1 cellular context compared by ENCODE assay signal in the genomic region with DNA sequence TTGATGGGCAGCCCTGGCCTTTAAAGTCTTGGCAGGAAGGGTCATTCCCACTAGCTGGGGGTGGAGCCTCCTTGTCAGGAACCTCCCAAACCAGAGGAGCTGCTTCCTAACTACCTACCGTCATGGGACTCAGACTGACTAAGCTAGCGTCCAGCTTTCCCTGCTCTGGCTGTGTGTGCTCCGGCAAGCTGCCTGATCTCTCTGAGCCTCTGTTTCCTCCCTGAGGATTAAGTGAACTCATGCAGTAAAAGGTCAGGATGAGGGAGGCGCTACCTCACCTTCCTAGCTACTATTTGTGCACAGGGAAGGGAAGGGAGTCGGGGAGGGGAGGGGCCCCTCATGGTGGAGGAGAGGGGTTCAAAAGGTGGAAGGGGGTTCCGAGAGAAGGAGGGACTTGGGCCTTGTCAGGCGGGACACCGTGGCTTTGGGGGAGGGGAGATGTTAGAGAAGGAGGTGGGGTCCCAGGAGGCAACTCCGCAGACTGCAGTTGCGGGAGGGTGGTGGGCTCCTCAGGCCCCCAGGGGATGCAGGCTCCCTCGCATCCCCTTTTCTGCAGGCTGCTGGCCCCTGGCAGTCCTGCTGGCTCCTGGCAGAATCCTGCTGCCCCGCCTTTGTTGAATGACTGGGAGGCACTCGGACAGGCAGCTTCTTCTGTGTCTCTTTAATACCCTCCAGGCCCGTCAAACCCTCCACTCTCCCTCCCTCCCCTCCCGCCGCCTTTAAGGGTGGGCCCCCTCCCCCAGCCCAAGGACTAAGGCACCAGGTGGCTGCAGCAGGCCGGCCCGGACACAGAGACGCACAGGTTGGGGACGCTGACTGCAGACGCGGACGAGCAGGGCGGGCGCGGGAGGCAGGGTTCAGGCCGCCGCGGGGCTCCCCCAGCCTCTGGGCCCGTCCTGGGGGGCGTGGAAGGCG.
TF ChIP-seq lines count a peak whose summit lies in the region.

No MANE protein-coding gene starts in this region.

TF ChIP-seq in HepG2, 621 proteins besides CTCF, POLR2A, EP300 and RAD21 (continued from another document and continues in another):
- no peak for TF ChIP-seq TBX2 (CRISPR knock-in tag; IDR thresholded peaks at IDR 0.05; ENCODE audit: borderline replicate concordance)
- TF ChIP-seq ARHGAP35 (CRISPR knock-in tag; IDR thresholded peaks at IDR 0.05; ENCODE audit: borderline replicate concordance) = 0 out of 2 replicates have a peak, but pooled peaks have one; percentile 46
- no peak for TF ChIP-seq CEBPG (CRISPR knock-in tag; IDR thresholded peaks at IDR 0.05)
- no peak for TF ChIP-seq EHMT2 (IDR thresholded peaks at IDR 0.05; ENCODE audit: borderline replicate concordance, low read depth, low read length)
- TF ChIP-seq ARNT (IDR thresholded peaks at IDR 0.05) = no peak
- no peak for TF ChIP-seq HHEX (CRISPR knock-in tag; IDR thresholded peaks at IDR 0.05)
- TF ChIP-seq NR1H2 (CRISPR knock-in tag; IDR thresholded peaks at IDR 0.05; ENCODE audit: borderline replicate concordance, low read depth) = 0 out of 2 replicates have a peak, but pooled peaks have one; percentile 49
- no peak for TF ChIP-seq NR2F1 (CRISPR knock-in tag; IDR thresholded peaks at IDR 0.05)
- TF ChIP-seq ZNF652 (CRISPR knock-in tag; IDR thresholded peaks at IDR 0.05; ENCODE audit: borderline replicate concordance, low read depth) = no peak
- TF ChIP-seq MAZ (IDR thresholded peaks at IDR 0.05; ENCODE audit: borderline replicate concordance, low read depth, low read length) = no peak
- no peak for TF ChIP-seq MAZ (CRISPR knock-in tag; IDR thresholded peaks at IDR 0.05; ENCODE audit: low read depth)
- no peak for TF ChIP-seq ATF7-NPFF (CRISPR knock-in tag; IDR thresholded peaks at IDR 0.05; ENCODE audit: low read depth)
- TF ChIP-seq, protein P1, sequence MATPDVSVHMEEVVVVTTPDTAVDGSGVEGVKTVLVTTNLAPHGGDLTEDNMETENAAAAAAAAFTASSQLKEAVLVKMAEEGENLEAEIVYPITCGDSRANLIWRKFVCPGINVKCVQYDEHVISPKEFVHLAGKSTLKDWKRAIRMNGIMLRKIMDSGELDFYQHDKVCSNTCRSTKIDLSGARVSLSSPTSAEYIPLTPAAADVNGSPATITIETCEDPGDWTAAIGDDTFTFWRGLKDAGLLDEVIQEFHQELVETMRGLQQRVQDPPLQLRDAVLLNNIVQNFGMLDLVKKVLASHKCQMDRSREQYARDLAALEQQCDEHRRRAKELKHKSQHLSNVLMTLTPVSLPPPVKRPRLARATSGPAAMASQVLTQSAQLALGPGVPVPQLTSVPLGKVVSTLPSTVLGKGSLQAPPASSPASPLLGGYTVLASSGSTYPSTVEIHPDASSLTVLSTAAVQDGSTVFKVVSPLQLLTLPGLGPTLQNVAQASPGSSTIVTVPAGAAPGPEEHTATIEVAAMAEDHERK (CRISPR knock-in tag; IDR thresholded peaks at IDR 0.05; ENCODE audit: low read depth) = no peak
- TF ChIP-seq SPEN (CRISPR knock-in tag; IDR thresholded peaks at IDR 0.05; ENCODE audit: low read depth) = no peak
- no peak for TF ChIP-seq ZNF562 (CRISPR knock-in tag; IDR thresholded peaks at IDR 0.05; ENCODE audit: borderline replicate concordance)
- no peak for TF ChIP-seq ZSCAN29 (CRISPR knock-in tag; conservative IDR thresholded peaks at IDR 0.05)
- TF ChIP-seq ZKSCAN5 (CRISPR knock-in tag; IDR thresholded peaks at IDR 0.05) = no peak
- no peak for TF ChIP-seq SP2 (CRISPR knock-in tag; IDR thresholded peaks at IDR 0.05)
- TF ChIP-seq, protein P2, sequence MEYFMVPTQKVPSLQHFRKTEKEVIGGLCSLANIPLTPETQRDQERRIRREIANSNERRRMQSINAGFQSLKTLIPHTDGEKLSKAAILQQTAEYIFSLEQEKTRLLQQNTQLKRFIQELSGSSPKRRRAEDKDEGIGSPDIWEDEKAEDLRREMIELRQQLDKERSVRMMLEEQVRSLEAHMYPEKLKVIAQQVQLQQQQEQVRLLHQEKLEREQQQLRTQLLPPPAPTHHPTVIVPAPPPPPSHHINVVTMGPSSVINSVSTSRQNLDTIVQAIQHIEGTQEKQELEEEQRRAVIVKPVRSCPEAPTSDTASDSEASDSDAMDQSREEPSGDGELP (IDR thresholded peaks at IDR 0.05; ENCODE audit: borderline replicate concordance, low read depth) = no peak
- no peak for TF ChIP-seq NAIF1 (CRISPR knock-in tag; IDR thresholded peaks at IDR 0.05; ENCODE audit: borderline replicate concordance)
- TF ChIP-seq, protein P3, sequence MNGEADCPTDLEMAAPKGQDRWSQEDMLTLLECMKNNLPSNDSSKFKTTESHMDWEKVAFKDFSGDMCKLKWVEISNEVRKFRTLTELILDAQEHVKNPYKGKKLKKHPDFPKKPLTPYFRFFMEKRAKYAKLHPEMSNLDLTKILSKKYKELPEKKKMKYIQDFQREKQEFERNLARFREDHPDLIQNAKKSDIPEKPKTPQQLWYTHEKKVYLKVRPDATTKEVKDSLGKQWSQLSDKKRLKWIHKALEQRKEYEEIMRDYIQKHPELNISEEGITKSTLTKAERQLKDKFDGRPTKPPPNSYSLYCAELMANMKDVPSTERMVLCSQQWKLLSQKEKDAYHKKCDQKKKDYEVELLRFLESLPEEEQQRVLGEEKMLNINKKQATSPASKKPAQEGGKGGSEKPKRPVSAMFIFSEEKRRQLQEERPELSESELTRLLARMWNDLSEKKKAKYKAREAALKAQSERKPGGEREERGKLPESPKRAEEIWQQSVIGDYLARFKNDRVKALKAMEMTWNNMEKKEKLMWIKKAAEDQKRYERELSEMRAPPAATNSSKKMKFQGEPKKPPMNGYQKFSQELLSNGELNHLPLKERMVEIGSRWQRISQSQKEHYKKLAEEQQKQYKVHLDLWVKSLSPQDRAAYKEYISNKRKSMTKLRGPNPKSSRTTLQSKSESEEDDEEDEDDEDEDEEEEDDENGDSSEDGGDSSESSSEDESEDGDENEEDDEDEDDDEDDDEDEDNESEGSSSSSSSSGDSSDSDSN (CRISPR knock-in tag; IDR thresholded peaks at IDR 0.05) = no peak
- no peak for TF ChIP-seq ZNF468 (CRISPR knock-in tag; IDR thresholded peaks at IDR 0.05)
- TF ChIP-seq, protein P4, sequence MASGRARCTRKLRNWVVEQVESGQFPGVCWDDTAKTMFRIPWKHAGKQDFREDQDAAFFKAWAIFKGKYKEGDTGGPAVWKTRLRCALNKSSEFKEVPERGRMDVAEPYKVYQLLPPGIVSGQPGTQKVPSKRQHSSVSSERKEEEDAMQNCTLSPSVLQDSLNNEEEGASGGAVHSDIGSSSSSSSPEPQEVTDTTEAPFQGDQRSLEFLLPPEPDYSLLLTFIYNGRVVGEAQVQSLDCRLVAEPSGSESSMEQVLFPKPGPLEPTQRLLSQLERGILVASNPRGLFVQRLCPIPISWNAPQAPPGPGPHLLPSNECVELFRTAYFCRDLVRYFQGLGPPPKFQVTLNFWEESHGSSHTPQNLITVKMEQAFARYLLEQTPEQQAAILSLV (CRISPR knock-in tag; IDR thresholded peaks at IDR 0.05; ENCODE audit: borderline replicate concordance) = no peak
- no peak for TF ChIP-seq ZNF570 (CRISPR knock-in tag; IDR thresholded peaks at IDR 0.05; ENCODE audit: borderline replicate concordance)
- no peak for TF ChIP-seq ZNF878 (CRISPR knock-in tag; IDR thresholded peaks at IDR 0.05)
- TF ChIP-seq, protein P5, sequence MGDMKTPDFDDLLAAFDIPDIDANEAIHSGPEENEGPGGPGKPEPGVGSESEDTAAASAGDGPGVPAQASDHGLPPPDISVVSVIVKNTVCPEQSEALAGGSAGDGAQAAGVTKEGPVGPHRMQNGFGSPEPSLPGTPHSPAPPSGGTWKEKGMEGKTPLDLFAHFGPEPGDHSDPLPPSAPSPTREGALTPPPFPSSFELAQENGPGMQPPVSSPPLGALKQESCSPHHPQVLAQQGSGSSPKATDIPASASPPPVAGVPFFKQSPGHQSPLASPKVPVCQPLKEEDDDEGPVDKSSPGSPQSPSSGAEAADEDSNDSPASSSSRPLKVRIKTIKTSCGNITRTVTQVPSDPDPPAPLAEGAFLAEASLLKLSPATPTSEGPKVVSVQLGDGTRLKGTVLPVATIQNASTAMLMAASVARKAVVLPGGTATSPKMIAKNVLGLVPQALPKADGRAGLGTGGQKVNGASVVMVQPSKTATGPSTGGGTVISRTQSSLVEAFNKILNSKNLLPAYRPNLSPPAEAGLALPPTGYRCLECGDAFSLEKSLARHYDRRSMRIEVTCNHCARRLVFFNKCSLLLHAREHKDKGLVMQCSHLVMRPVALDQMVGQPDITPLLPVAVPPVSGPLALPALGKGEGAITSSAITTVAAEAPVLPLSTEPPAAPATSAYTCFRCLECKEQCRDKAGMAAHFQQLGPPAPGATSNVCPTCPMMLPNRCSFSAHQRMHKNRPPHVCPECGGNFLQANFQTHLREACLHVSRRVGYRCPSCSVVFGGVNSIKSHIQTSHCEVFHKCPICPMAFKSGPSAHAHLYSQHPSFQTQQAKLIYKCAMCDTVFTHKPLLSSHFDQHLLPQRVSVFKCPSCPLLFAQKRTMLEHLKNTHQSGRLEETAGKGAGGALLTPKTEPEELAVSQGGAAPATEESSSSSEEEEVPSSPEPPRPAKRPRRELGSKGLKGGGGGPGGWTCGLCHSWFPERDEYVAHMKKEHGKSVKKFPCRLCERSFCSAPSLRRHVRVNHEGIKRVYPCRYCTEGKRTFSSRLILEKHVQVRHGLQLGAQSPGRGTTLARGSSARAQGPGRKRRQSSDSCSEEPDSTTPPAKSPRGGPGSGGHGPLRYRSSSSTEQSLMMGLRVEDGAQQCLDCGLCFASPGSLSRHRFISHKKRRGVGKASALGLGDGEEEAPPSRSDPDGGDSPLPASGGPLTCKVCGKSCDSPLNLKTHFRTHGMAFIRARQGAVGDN (CRISPR knock-in tag; IDR thresholded peaks at IDR 0.05) = no peak
- TF ChIP-seq ISX (CRISPR knock-in tag; conservative IDR thresholded peaks at IDR 0.05) = no peak
- TF ChIP-seq ZNF670 (CRISPR knock-in tag; IDR thresholded peaks at IDR 0.05; ENCODE audit: borderline replicate concordance) = 0 out of 2 replicates have a peak, but pooled peaks have one; percentile 22
- TF ChIP-seq, protein P6, sequence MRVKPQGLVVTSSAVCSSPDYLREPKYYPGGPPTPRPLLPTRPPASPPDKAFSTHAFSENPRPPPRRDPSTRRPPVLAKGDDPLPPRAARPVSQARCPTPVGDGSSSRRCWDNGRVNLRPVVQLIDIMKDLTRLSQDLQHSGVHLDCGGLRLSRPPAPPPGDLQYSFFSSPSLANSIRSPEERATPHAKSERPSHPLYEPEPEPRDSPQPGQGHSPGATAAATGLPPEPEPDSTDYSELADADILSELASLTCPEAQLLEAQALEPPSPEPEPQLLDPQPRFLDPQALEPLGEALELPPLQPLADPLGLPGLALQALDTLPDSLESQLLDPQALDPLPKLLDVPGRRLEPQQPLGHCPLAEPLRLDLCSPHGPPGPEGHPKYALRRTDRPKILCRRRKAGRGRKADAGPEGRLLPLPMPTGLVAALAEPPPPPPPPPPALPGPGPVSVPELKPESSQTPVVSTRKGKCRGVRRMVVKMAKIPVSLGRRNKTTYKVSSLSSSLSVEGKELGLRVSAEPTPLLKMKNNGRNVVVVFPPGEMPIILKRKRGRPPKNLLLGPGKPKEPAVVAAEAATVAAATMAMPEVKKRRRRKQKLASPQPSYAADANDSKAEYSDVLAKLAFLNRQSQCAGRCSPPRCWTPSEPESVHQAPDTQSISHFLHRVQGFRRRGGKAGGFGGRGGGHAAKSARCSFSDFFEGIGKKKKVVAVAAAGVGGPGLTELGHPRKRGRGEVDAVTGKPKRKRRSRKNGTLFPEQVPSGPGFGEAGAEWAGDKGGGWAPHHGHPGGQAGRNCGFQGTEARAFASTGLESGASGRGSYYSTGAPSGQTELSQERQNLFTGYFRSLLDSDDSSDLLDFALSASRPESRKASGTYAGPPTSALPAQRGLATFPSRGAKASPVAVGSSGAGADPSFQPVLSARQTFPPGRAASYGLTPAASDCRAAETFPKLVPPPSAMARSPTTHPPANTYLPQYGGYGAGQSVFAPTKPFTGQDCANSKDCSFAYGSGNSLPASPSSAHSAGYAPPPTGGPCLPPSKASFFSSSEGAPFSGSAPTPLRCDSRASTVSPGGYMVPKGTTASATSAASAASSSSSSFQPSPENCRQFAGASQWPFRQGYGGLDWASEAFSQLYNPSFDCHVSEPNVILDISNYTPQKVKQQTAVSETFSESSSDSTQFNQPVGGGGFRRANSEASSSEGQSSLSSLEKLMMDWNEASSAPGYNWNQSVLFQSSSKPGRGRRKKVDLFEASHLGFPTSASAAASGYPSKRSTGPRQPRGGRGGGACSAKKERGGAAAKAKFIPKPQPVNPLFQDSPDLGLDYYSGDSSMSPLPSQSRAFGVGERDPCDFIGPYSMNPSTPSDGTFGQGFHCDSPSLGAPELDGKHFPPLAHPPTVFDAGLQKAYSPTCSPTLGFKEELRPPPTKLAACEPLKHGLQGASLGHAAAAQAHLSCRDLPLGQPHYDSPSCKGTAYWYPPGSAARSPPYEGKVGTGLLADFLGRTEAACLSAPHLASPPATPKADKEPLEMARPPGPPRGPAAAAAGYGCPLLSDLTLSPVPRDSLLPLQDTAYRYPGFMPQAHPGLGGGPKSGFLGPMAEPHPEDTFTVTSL (CRISPR knock-in tag; IDR thresholded peaks at IDR 0.05; ENCODE audit: borderline replicate concordance) = no peak
- TF ChIP-seq, protein P7, sequence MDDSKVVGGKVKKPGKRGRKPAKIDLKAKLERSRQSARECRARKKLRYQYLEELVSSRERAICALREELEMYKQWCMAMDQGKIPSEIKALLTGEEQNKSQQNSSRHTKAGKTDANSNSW (CRISPR knock-in tag; IDR thresholded peaks at IDR 0.05; ENCODE audit: borderline replicate concordance) = no peak
- no peak for TF ChIP-seq TOPORS (CRISPR knock-in tag; IDR thresholded peaks at IDR 0.05)
- TF ChIP-seq RBAK (CRISPR knock-in tag; IDR thresholded peaks at IDR 0.05) = no peak
- TF ChIP-seq, protein P8, sequence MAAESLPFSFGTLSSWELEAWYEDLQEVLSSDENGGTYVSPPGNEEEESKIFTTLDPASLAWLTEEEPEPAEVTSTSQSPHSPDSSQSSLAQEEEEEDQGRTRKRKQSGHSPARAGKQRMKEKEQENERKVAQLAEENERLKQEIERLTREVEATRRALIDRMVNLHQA (CRISPR knock-in tag; IDR thresholded peaks at IDR 0.05) = no peak
- TF ChIP-seq MTA3 (CRISPR knock-in tag; IDR thresholded peaks at IDR 0.05) = no peak
- TF ChIP-seq, protein P9, sequence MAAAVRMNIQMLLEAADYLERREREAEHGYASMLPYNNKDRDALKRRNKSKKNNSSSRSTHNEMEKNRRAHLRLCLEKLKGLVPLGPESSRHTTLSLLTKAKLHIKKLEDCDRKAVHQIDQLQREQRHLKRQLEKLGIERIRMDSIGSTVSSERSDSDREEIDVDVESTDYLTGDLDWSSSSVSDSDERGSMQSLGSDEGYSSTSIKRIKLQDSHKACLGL (CRISPR knock-in tag; IDR thresholded peaks at IDR 0.05) = no peak
- TF ChIP-seq, protein P10, sequence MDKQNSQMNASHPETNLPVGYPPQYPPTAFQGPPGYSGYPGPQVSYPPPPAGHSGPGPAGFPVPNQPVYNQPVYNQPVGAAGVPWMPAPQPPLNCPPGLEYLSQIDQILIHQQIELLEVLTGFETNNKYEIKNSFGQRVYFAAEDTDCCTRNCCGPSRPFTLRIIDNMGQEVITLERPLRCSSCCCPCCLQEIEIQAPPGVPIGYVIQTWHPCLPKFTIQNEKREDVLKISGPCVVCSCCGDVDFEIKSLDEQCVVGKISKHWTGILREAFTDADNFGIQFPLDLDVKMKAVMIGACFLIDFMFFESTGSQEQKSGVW (CRISPR knock-in tag; IDR thresholded peaks at IDR 0.05; ENCODE audit: borderline replicate concordance) = no peak
- 0 out of 2 replicates have a peak, but pooled peaks have one; percentile 26 for TF ChIP-seq ZFP37 (CRISPR knock-in tag; IDR thresholded peaks at IDR 0.05; ENCODE audit: borderline replicate concordance)
- no peak for TF ChIP-seq ZNF746 (CRISPR knock-in tag; IDR thresholded peaks at IDR 0.05)
- TF ChIP-seq PHF20 (CRISPR knock-in tag; IDR thresholded peaks at IDR 0.05) = no peak
- no peak for TF ChIP-seq ZNF3 (CRISPR knock-in tag; IDR thresholded peaks at IDR 0.05)
